ENCODE assay signal across 37 cellular contexts in the genomic region with DNA sequence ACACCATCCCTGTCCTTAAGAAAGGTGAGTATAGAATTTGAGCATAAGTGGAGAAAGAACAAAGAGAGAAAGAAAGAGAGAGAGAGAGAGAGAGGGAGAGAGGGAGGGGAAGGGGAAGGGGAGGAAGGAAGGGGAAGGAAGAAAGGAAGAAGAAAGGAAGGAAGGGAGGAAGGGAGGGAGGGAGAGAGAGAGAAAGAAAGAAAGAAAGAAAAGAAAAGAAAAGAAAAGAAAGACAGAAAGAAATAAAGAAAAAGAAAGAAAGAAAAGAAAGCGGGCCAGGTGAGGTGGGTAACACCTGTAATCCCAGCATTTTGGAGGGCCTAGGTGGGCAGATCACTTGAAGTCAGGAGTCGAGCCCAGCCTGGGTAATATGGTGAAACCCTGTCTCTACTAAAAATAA. TPM values are rescaled to one million over a fixed set of nuclear protein-coding genes. Genes with fewer than 3 reads are reported as not detected.
"Had no signal": no experiment of that assay in that cellular context is flagged by ENCODE, and none has a peak within 500 bp of the region (broad histone marks: within the 10 kb centered on the region; RNA-seq: fewer than 3 reads in every experiment).

No MANE protein-coding gene starts in this region.

- H3K4me3 Mint-ChIP-seq: activated CD4-positive, alpha-beta memory T cell treated with anti-CD3 and anti-CD28 coated beads, Interleukin-2, amount 10 ng/mL, durations not matched to agents 7 days and 5 days; activated CD4-positive, alpha-beta T cell treated with anti-CD3 and anti-CD28 coated beads for 36 hours; activated CD4-positive, alpha-beta T cell treated with anti-CD3 and anti-CD28 coated beads, Interleukin-2, amount 10 ng/mL, durations not matched to agents 7 days and 5 days; activated CD8-positive, alpha-beta memory T cell treated with anti-CD3 and anti-CD28 coated beads, Interleukin-2, amount 10 ng/mL, durations not matched to agents 7 days and 5 days; activated CD8-positive, alpha-beta T cell treated with anti-CD3 and anti-CD28 coated beads, Interleukin-2, amount 10 ng/mL, durations not matched to agents 7 days and 5 days; activated naive CD4-positive, alpha-beta T cell treated with anti-CD3 and anti-CD28 coated beads, Interleukin-2, amount 10 ng/mL, durations not matched to agents 7 days and 5 days; activated naive CD4-positive, alpha-beta T cell treated with anti-CD3 and anti-CD28 coated beads, Interleukin-2, amount 50 U/mL, for 24 hours; activated naive CD8-positive, alpha-beta T cell; activated naive CD8-positive, alpha-beta T cell treated with anti-CD3 and anti-CD28 coated beads, Interleukin-2, amount 10 ng/mL, durations not matched to agents 7 days and 5 days; activated naive CD8-positive, alpha-beta T cell treated with anti-CD3 and anti-CD28 coated beads, Interleukin-2, amount 50 U/mL, for 24 hours; activated T-cell treated with anti-CD3 and anti-CD28 coated beads, Interleukin-2, amount 50 U/mL, for 24 hours; brain; T-helper 1 cell treated with Interleukin-12 subunit alpha and Interleukin-12 subunit beta and Interleukin-4 antibody, amounts not matched to agents 30 μg/mL and 1 μg/mL, for 36 hours; T-helper 2 cell treated with Interferon-gamma antibody and Interleukin-4, amounts not matched to agents 5 μg/mL and 100 μg/mL, for 36 hours had no signal

- H3K36me3 ChIP-seq: ascending aorta, cardiac muscle cell had no signal

- H3K4me1 ChIP-seq: ascending aorta had no signal

- H3K36me3 Mint-ChIP-seq: activated CD8-positive, alpha-beta memory T cell treated with anti-CD3 and anti-CD28 coated beads, Interleukin-2, amount 10 ng/mL, durations not matched to agents 7 days and 5 days; activated naive CD4-positive, alpha-beta T cell treated with anti-CD3 and anti-CD28 coated beads, Interleukin-2, amount 10 ng/mL, durations not matched to agents 7 days and 5 days; activated naive CD4-positive, alpha-beta T cell treated with anti-CD3 and anti-CD28 coated beads, Interleukin-2, amount 50 U/mL, for 24 hours; activated naive CD8-positive, alpha-beta T cell; activated naive CD8-positive, alpha-beta T cell treated with anti-CD3 and anti-CD28 coated beads, Interleukin-2, amount 10 ng/mL, durations not matched to agents 7 days and 5 days; brain had no signal

- H3K27ac ChIP-seq: ascending aorta, cardiac muscle cell, VCaP had no signal

- H3K9me3 ChIP-seq: ascending aorta had no signal

- H3K4me1 Mint-ChIP-seq: activated CD4-positive, alpha-beta memory T cell treated with anti-CD3 and anti-CD28 coated beads, Interleukin-2, amount 10 ng/mL, durations not matched to agents 7 days and 5 days; activated CD4-positive, alpha-beta T cell treated with anti-CD3 and anti-CD28 coated beads for 36 hours; activated CD4-positive, alpha-beta T cell treated with anti-CD3 and anti-CD28 coated beads, Interleukin-2, amount 10 ng/mL, durations not matched to agents 7 days and 5 days; activated CD8-positive, alpha-beta memory T cell treated with anti-CD3 and anti-CD28 coated beads, Interleukin-2, amount 10 ng/mL, durations not matched to agents 7 days and 5 days; activated naive CD4-positive, alpha-beta T cell treated with anti-CD3 and anti-CD28 coated beads, Interleukin-2, amount 10 ng/mL, durations not matched to agents 7 days and 5 days; activated naive CD4-positive, alpha-beta T cell treated with anti-CD3 and anti-CD28 coated beads, Interleukin-2, amount 50 U/mL, for 24 hours; activated naive CD8-positive, alpha-beta T cell treated with anti-CD3 and anti-CD28 coated beads, Interleukin-2, amount 10 ng/mL, durations not matched to agents 7 days and 5 days; activated naive CD8-positive, alpha-beta T cell treated with anti-CD3 and anti-CD28 coated beads, Interleukin-2, amount 50 U/mL, for 24 hours had no signal

- H3K27me3 ChIP-seq: ascending aorta, cardiac muscle cell had no signal

- H3K27ac Mint-ChIP-seq: activated CD4-positive, alpha-beta memory T cell treated with anti-CD3 and anti-CD28 coated beads, Interleukin-2, amount 10 ng/mL, durations not matched to agents 7 days and 5 days; activated CD4-positive, alpha-beta T cell treated with anti-CD3 and anti-CD28 coated beads for 36 hours; activated CD8-positive, alpha-beta memory T cell treated with anti-CD3 and anti-CD28 coated beads, Interleukin-2, amount 10 ng/mL, durations not matched to agents 7 days and 5 days; activated CD8-positive, alpha-beta T cell treated with anti-CD3 and anti-CD28 coated beads, Interleukin-2, amount 10 ng/mL, durations not matched to agents 7 days and 5 days; activated naive CD4-positive, alpha-beta T cell treated with anti-CD3 and anti-CD28 coated beads, Interleukin-2, amount 10 ng/mL, durations not matched to agents 7 days and 5 days; activated naive CD4-positive, alpha-beta T cell treated with anti-CD3 and anti-CD28 coated beads, Interleukin-2, amount 50 U/mL, for 24 hours; activated naive CD8-positive, alpha-beta T cell; activated naive CD8-positive, alpha-beta T cell treated with anti-CD3 and anti-CD28 coated beads, Interleukin-2, amount 10 ng/mL, durations not matched to agents 7 days and 5 days; activated naive CD8-positive, alpha-beta T cell treated with anti-CD3 and anti-CD28 coated beads, Interleukin-2, amount 50 U/mL, for 24 hours; activated T-cell treated with anti-CD3 and anti-CD28 coated beads, Interleukin-2, amount 50 U/mL, for 24 hours; activated T-helper 2 cell treated with anti-CD3 and anti-CD28 coated beads, Interferon-gamma antibody, Interleukin-2, Interleukin-4, amounts not matched to agents 10 μg/mL and 5 μg/mL and 100 μg/mL, durations not matched to agents 14 hours and 24 hours and 36 hours; brain; T-helper 1 cell treated with Interleukin-12 subunit alpha and Interleukin-12 subunit beta and Interleukin-4 antibody, amounts not matched to agents 30 μg/mL and 1 μg/mL, for 36 hours; T-helper 2 cell treated with Interferon-gamma antibody and Interleukin-4, amounts not matched to agents 5 μg/mL and 100 μg/mL, for 36 hours had no signal

- H3K4me3 ChIP-seq: ascending aorta, cardiac muscle cell had no signal

- H3K27me3 Mint-ChIP-seq: activated naive CD8-positive, alpha-beta T cell had no signal

- ATAC-seq: activated CD4-positive, alpha-beta T cell treated with anti-CD3 and anti-CD28 coated beads for 36 hours; activated CD4-positive, CD25-positive, alpha-beta regulatory T cell treated with anti-CD3 and anti-CD28 coated beads, Interleukin-2, amount 50 U/mL, for 24 hours; activated CD8-positive, alpha-beta memory T cell treated with anti-CD3 and anti-CD28 coated beads, Interleukin-2, amount 10 ng/mL, durations not matched to agents 7 days and 5 days; activated CD8-positive, alpha-beta T cell treated with anti-CD3 and anti-CD28 coated beads, Interleukin-2, amount 10 ng/mL, durations not matched to agents 7 days and 5 days; activated naive CD8-positive, alpha-beta T cell treated with anti-CD3 and anti-CD28 coated beads, Interleukin-2, amount 50 U/mL, for 24 hours had no signal

- FAIRE-seq: bronchial epithelial cell, TTC549 had no signal

- DNase-seq: activated CD4-positive, alpha-beta memory T cell treated with anti-CD3 and anti-CD28 coated beads, Interleukin-2, amount 10 ng/mL, durations not matched to agents 7 days and 5 days; activated CD4-positive, alpha-beta T cell treated with anti-CD3 and anti-CD28 coated beads for 1 hour; activated CD4-positive, alpha-beta T cell treated with anti-CD3 and anti-CD28 coated beads for 36 hours; activated CD4-positive, alpha-beta T cell treated with anti-CD3 and anti-CD28 coated beads for 48 hours; activated CD4-positive, alpha-beta T cell treated with anti-CD3 and anti-CD28 coated beads, Interleukin-2, amount 10 ng/mL, durations not matched to agents 7 days and 5 days; activated CD4-positive, alpha-beta T cell treated with anti-CD3 and anti-CD28 coated beads, Interleukin-2, amount 50 U/mL, for 48 hours; activated CD4-positive, CD25-positive, alpha-beta regulatory T cell; activated CD8-positive, alpha-beta memory T cell treated with anti-CD3 and anti-CD28 coated beads for 24 hours; activated CD8-positive, alpha-beta memory T cell treated with anti-CD3 and anti-CD28 coated beads, Interleukin-2, amount 10 ng/mL, durations not matched to agents 7 days and 5 days; activated CD8-positive, alpha-beta memory T cell treated with anti-CD3 and anti-CD28 coated beads, Interleukin-2, amount 50 U/mL, for 48 hours; activated CD8-positive, alpha-beta T cell treated with anti-CD3 and anti-CD28 coated beads, Interleukin-2, amount 10 ng/mL, durations not matched to agents 7 days and 5 days; activated effector memory CD4-positive, alpha-beta T cell treated with Interleukin-2 at 50 U/mL for 16 hours; activated gamma-delta T cell; activated naive CD4-positive, alpha-beta T cell treated with anti-CD3 and anti-CD28 coated beads, Interleukin-2, amount 10 ng/mL, durations not matched to agents 7 days and 5 days; activated naive CD4-positive, alpha-beta T cell treated with Interleukin-2 at 50 U/mL for 16 hours; activated naive CD8-positive, alpha-beta T cell treated with anti-CD3 and anti-CD28 coated beads, Interleukin-2, amount 10 ng/mL, durations not matched to agents 7 days and 5 days; activated naive CD8-positive, alpha-beta T cell treated with anti-CD3 and anti-CD28 coated beads, Interleukin-2, amount 50 U/mL, for 24 hours; activated T-cell treated with anti-CD3 and anti-CD28 coated beads, Interleukin-2, amount 50 U/mL, for 24 hours; activated T-cell treated with anti-CD3 and anti-CD28 coated beads, Interleukin-2, amount 50 U/mL, for 48 hours; amygdala; anterior cingulate cortex; caudate nucleus; T-helper 2 cell; T-helper 9 cell had no signal

- H3K9me3 Mint-ChIP-seq: activated CD4-positive, alpha-beta memory T cell treated with anti-CD3 and anti-CD28 coated beads, Interleukin-2, amount 10 ng/mL, durations not matched to agents 7 days and 5 days; activated CD4-positive, alpha-beta T cell treated with anti-CD3 and anti-CD28 coated beads, Interleukin-2, amount 10 ng/mL, durations not matched to agents 7 days and 5 days; activated naive CD4-positive, alpha-beta T cell treated with anti-CD3 and anti-CD28 coated beads, Interleukin-2, amount 10 ng/mL, durations not matched to agents 7 days and 5 days; activated naive CD4-positive, alpha-beta T cell treated with anti-CD3 and anti-CD28 coated beads, Interleukin-2, amount 50 U/mL, for 24 hours; activated naive CD8-positive, alpha-beta T cell treated with anti-CD3 and anti-CD28 coated beads, Interleukin-2, amount 10 ng/mL, durations not matched to agents 7 days and 5 days; activated naive CD8-positive, alpha-beta T cell treated with anti-CD3 and anti-CD28 coated beads, Interleukin-2, amount 50 U/mL, for 24 hours; activated T-cell treated with anti-CD3 and anti-CD28 coated beads, Interleukin-2, amount 50 U/mL, for 24 hours; activated T-helper 2 cell treated with anti-CD3 and anti-CD28 coated beads, Interferon-gamma antibody, Interleukin-2, Interleukin-4, amounts not matched to agents 10 μg/mL and 5 μg/mL and 100 μg/mL, durations not matched to agents 14 hours and 24 hours and 36 hours; T-helper 1 cell treated with Interleukin-12 subunit alpha and Interleukin-12 subunit beta and Interleukin-4 antibody, amounts not matched to agents 30 μg/mL and 1 μg/mL, for 36 hours; T-helper 2 cell treated with Interferon-gamma antibody and Interleukin-4, amounts not matched to agents 5 μg/mL and 100 μg/mL, for 36 hours had no signal

RNA-seq across cellular contexts. Expression of gene CCL24, which starts 19.9 kb away (rescaled TPM):
- total RNA-seq: activated CD4-positive, alpha-beta memory T cell treated with anti-CD3 and anti-CD28 coated beads, Interleukin-2, amount 10 ng/mL, durations not matched to agents 7 days and 5 days; activated CD4-positive, alpha-beta T cell treated with anti-CD3 and anti-CD28 coated beads for 36 hours; activated CD4-positive, alpha-beta T cell treated with anti-CD3 and anti-CD28 coated beads, Interleukin-2, amount 10 ng/mL, durations not matched to agents 7 days and 5 days; activated CD8-positive, alpha-beta memory T cell treated with anti-CD3 and anti-CD28 coated beads, Interleukin-2, amount 10 ng/mL, durations not matched to agents 7 days and 5 days; activated CD8-positive, alpha-beta T cell treated with anti-CD3 and anti-CD28 coated beads, Interleukin-2, amount 10 ng/mL, durations not matched to agents 7 days and 5 days; activated naive CD8-positive, alpha-beta T cell treated with anti-CD3 and anti-CD28 coated beads, Interleukin-2, amount 10 ng/mL, durations not matched to agents 7 days and 5 days; activated T-helper 2 cell treated with anti-CD3 and anti-CD28 coated beads, Interferon-gamma antibody, Interleukin-2, Interleukin-4, amounts not matched to agents 10 μg/mL and 5 μg/mL and 100 μg/mL, durations not matched to agents 14 hours and 24 hours and 36 hours; ascending aorta; bronchial epithelial cell; cardiac muscle cell; cerebellum had no signal
- polyA plus RNA-seq: cardiac muscle cell had no signal

RNA-seq across cellular contexts. Expression of gene CCL26, which starts 21.7 kb away (rescaled TPM):
- total RNA-seq: activated CD4-positive, alpha-beta memory T cell treated with anti-CD3 and anti-CD28 coated beads, Interleukin-2, amount 10 ng/mL, durations not matched to agents 7 days and 5 days; activated CD4-positive, alpha-beta T cell treated with anti-CD3 and anti-CD28 coated beads, Interleukin-2, amount 10 ng/mL, durations not matched to agents 7 days and 5 days; activated CD8-positive, alpha-beta memory T cell treated with anti-CD3 and anti-CD28 coated beads, Interleukin-2, amount 10 ng/mL, durations not matched to agents 7 days and 5 days; activated CD8-positive, alpha-beta T cell treated with anti-CD3 and anti-CD28 coated beads, Interleukin-2, amount 10 ng/mL, durations not matched to agents 7 days and 5 days; activated naive CD8-positive, alpha-beta T cell treated with anti-CD3 and anti-CD28 coated beads, Interleukin-2, amount 10 ng/mL, durations not matched to agents 7 days and 5 days; ascending aorta; bronchial epithelial cell; cardiac muscle cell; cerebellum had no signal
- polyA plus RNA-seq: cardiac muscle cell had no signal
